14 cellular contexts compared by ENCODE assay signal in genomic region chr7:106418526-106418925, GRCh38.
DNase-seq lines count a peak whose midpoint lies in the region; ATAC-seq and TF ChIP-seq lines count a peak whose summit lies in the region.
"Had no signal": no experiment of that assay in that cellular context is flagged by ENCODE, and none has a peak within 500 bp of the region (broad histone marks: within the 10 kb centered on the region; RNA-seq: fewer than 3 reads in every experiment).

No MANE protein-coding gene starts in this region.

- no peak overlapping the region for H2AK5ac ChIP-seq in IMR-90 (ENCODE audit: low read depth, low read length)

- intact Hi-C loops in IMR-90 (cut with micrococcal nuclease) = no loop called here
- intact Hi-C loops in mammary epithelial cell (cut with micrococcal nuclease) = no loop called here
- intact Hi-C loops in naive thymus-derived CD4-positive, alpha-beta T cell (cut with micrococcal nuclease) = no loop called here

- H4K20me1 ChIP-seq in IMR-90 (ENCODE audit: insufficient read depth, low read length) (no peaks in the 10 kb centered on the region), mammary epithelial cell (ENCODE audit: insufficient read depth, low read length) (no peaks in the 10 kb centered on the region)

- H2BK5ac ChIP-seq in IMR-90 (ENCODE audit: low read depth, low read length, poor library complexity, severe bottlenecking) = no peak overlapping the region

- H3K56ac ChIP-seq in IMR-90 (ENCODE audit: extremely low read depth, insufficient read depth, low read length) = no peak overlapping the region

- H3K27ac Mint-ChIP-seq in activated naive CD4-positive, alpha-beta T cell treated with anti-CD3 and anti-CD28 coated beads, Interleukin-2, amount 10 ng/mL, durations not matched to agents 7 days and 5 days = no peak overlapping the region
- H3K27ac Mint-ChIP-seq in naive thymus-derived CD4-positive, alpha-beta T cell = no peak overlapping the region
- H3K27ac Mint-ChIP-seq: activated CD4-positive, alpha-beta memory T cell treated with anti-CD3 and anti-CD28 coated beads, Interleukin-2, amount 10 ng/mL, durations not matched to agents 7 days and 5 days; activated naive CD8-positive, alpha-beta T cell treated with anti-CD3 and anti-CD28 coated beads, Interleukin-2, amount 10 ng/mL, durations not matched to agents 7 days and 5 days; T-helper 2 cell treated with Interferon-gamma antibody and Interleukin-4, amounts not matched to agents 5 μg/mL and 100 μg/mL, for 36 hours had no signal

- no peak overlapping the region for H2BK120ac ChIP-seq in IMR-90 (ENCODE audit: low read depth, low read length)

- H4K91ac ChIP-seq in IMR-90 (ENCODE audit: insufficient read depth, low read depth, low read length) = no peak overlapping the region

- no peak overlapping the region for H4K5ac ChIP-seq in IMR-90 (ENCODE audit: low read depth, low read length)

- no peak overlapping the region for H3K18ac ChIP-seq in IMR-90 (ENCODE audit: low read depth, low read length)

- no peaks in the 10 kb centered on the region for H3K36me3 Mint-ChIP-seq in activated naive CD4-positive, alpha-beta T cell treated with anti-CD3 and anti-CD28 coated beads, Interleukin-2, amount 10 ng/mL, durations not matched to agents 7 days and 5 days
- peaks cover 0 to 12% (median 6%) of the 10 kb centered on the region in 5 donors for H3K36me3 Mint-ChIP-seq in naive thymus-derived CD4-positive, alpha-beta T cell

- TF ChIP-seq CTCF in AG04450 (IDR thresholded peaks at IDR 0.05; ENCODE audit: low read depth, low read length) (no peak), IMR-90 (conservative IDR thresholded peaks at IDR 0.05; ENCODE audit: low read depth, low read length) (no peak), mammary epithelial cell (conservative IDR thresholded peaks at IDR 0.05 in 1 of 2, IDR thresholded peaks at IDR 0.05 in 1 of 2; ENCODE audit: extremely low read depth in 1 of 2, insufficient read depth in 1 of 2, low read depth in 1 of 2, low read length in 2 of 2) (no peak)

- H2AK9ac ChIP-seq in IMR-90 (replicated peaks; ENCODE audit: low read depth, low read length, poor library complexity) = no peak overlapping the region

- in situ Hi-C loops in IMR-90 (cut with MboI; ENCODE audit: low sequenced_read_pairs) (no loop called here), mammary epithelial cell (cut with MboI; ENCODE audit: low sequenced_read_pairs in 2 of 2) (no loop called here)

- no peaks in the 10 kb centered on the region for H3K79me1 ChIP-seq in IMR-90 (ENCODE audit: low read depth in 1 of 2, low read length in 2 of 2)

- H2BK20ac ChIP-seq in IMR-90 (ENCODE audit: low read depth, low read length) = no peak overlapping the region

- CTCF ChIA-PET in AG04450 (lab: Charles Lee) = no interaction called here
- CTCF ChIA-PET in IMR-90 (lab: Yijun Ruan, JAX) = no interaction called here
- CTCF ChIA-PET in mammary epithelial cell (lab: Charles Lee; ENCODE audit: low non-redundant PET) = no interaction called here
- CTCF ChIA-PET in activated naive CD4-positive, alpha-beta T cell treated with anti-CD3 and anti-CD28 coated beads, Interleukin-2, amount 10 ng/mL, durations not matched to agents 7 days and 5 days (lab: Charles Lee) = no interaction called here
- CTCF ChIA-PET in naive thymus-derived CD4-positive, alpha-beta T cell (lab: Charles Lee) = no interaction called here

- H3K9me3 Mint-ChIP-seq in activated naive CD4-positive, alpha-beta T cell treated with anti-CD3 and anti-CD28 coated beads, Interleukin-2, amount 10 ng/mL, durations not matched to agents 7 days and 5 days = peaks cover 10% of the 10 kb centered on the region
- peaks cover 0 to 30% (median 14%) of the 10 kb centered on the region in 11 donors for H3K9me3 Mint-ChIP-seq in naive thymus-derived CD4-positive, alpha-beta T cell

- H2AFZ ChIP-seq in IMR-90 (replicated peaks; ENCODE audit: low read length, poor library complexity) (no peak overlapping the region), mammary epithelial cell (ENCODE audit: low read depth, low read length) (peak overlapping the region; percentile 18)

- peaks cover 6% of the 10 kb centered on the region; the same call in 1 of the 2 replicates for H3K9me1 ChIP-seq in IMR-90 (ENCODE audit: insufficient read depth, low read length)

- TF ChIP-seq POLR2A in IMR-90 (IDR thresholded peaks at IDR 0.05; ENCODE audit: low read depth, low read length) = no peak

- H2BK15ac ChIP-seq in IMR-90 (ENCODE audit: low read depth, low read length) = no peak overlapping the region

- no peaks in the 10 kb centered on the region for H3K79me2 ChIP-seq in mammary epithelial cell (ENCODE audit: insufficient read depth, low read length)

- H3K9me3 ChIP-seq in AG04450 (ENCODE audit: control insufficient read depth, insufficient read depth, low read length) (no peaks in the 10 kb centered on the region), IMR-90 (ENCODE audit: control insufficient read depth, insufficient read depth, low read length) (no peaks in the 10 kb centered on the region; the same call in none of the 2 replicates), mammary epithelial cell (replicated peaks; ENCODE audit: insufficient read depth, low read length) (no peaks in the 10 kb centered on the region), muscle layer of duodenum (ENCODE audit: control insufficient read depth in 1 of 2, low read length in 2 of 2) (no peaks in the 10 kb centered on the region)
- H3K9me3 ChIP-seq in naive thymus-derived CD4-positive, alpha-beta T cell (ENCODE audit: control insufficient read depth in 2 of 3, low read length in 3 of 3) = no peaks in the 10 kb centered on the region

- peaks cover 13% of the 10 kb centered on the region for H3K4me1 ChIP-seq in IMR-90 (ENCODE audit: control insufficient read depth, insufficient read depth, low read length)
- peaks cover 54% of the 10 kb centered on the region for H3K4me1 ChIP-seq in mammary epithelial cell (ENCODE audit: insufficient read depth, low read length)
- H3K4me1 ChIP-seq in muscle layer of duodenum (ENCODE audit: control insufficient read depth in 1 of 2, insufficient read depth in 2 of 2, low read length in 2 of 2) = peaks cover 0 to 17% of the 10 kb centered on the region in 2 donors
- no peaks in the 10 kb centered on the region for H3K4me1 ChIP-seq in naive thymus-derived CD4-positive, alpha-beta T cell (ENCODE audit: control insufficient read depth in 2 of 2, insufficient read depth in 2 of 2, low read length in 2 of 2)

- H3K36me3 ChIP-seq in IMR-90 (ENCODE audit: control insufficient read depth, insufficient read depth, low read length) = no peaks in the 10 kb centered on the region
- H3K36me3 ChIP-seq in mammary epithelial cell (ENCODE audit: insufficient read depth, low read length) = no peaks in the 10 kb centered on the region
- no peaks in the 10 kb centered on the region for H3K36me3 ChIP-seq in muscle layer of duodenum (ENCODE audit: control insufficient read depth in 1 of 2, insufficient read depth in 2 of 2, low read length in 2 of 2)
- H3K36me3 ChIP-seq in naive thymus-derived CD4-positive, alpha-beta T cell (ENCODE audit: control insufficient read depth in 2 of 3, insufficient read depth in 3 of 3, low read length in 3 of 3) = no peaks in the 10 kb centered on the region
- H3K36me3 ChIP-seq: left ventricle myocardium inferior had no signal

- H3K4me1 Mint-ChIP-seq in activated naive CD4-positive, alpha-beta T cell treated with anti-CD3 and anti-CD28 coated beads, Interleukin-2, amount 10 ng/mL, durations not matched to agents 7 days and 5 days = no peaks in the 10 kb centered on the region
- peaks cover 0 to 24% (median 0%) of the 10 kb centered on the region in 7 donors for H3K4me1 Mint-ChIP-seq in naive thymus-derived CD4-positive, alpha-beta T cell

- POLR2A ChIA-PET in AG04450 (lab: Yijun Ruan, JAX) = no interaction called here
- POLR2A ChIA-PET in IMR-90 (lab: Charles Lee; ENCODE audit: unreplicated experiment) = no interaction called here
- POLR2A ChIA-PET in naive thymus-derived CD4-positive, alpha-beta T cell (lab: Charles Lee) = no interaction called here

- no peak overlapping the region for H3K23ac ChIP-seq in IMR-90 (ENCODE audit: low read depth, low read length)

- H3K27me3 ChIP-seq in AG04450 (ENCODE audit: control insufficient read depth, insufficient read depth, low read length) = no peaks in the 10 kb centered on the region
- no peaks in the 10 kb centered on the region for H3K27me3 ChIP-seq in IMR-90 (ENCODE audit: control insufficient read depth, insufficient read depth, low read length)
- no peaks in the 10 kb centered on the region for H3K27me3 ChIP-seq in mammary epithelial cell (ENCODE audit: insufficient read depth, low read length)
- no peaks in the 10 kb centered on the region for H3K27me3 ChIP-seq in muscle layer of duodenum (ENCODE audit: low read depth, low read length)
- H3K27me3 ChIP-seq in naive thymus-derived CD4-positive, alpha-beta T cell (ENCODE audit: control insufficient read depth in 2 of 2, insufficient read depth in 2 of 2, low read length in 2 of 2) = no peaks in the 10 kb centered on the region

- H3K4ac ChIP-seq in IMR-90 (ENCODE audit: low read depth, low read length) = no peak overlapping the region

- H3K27me3 Mint-ChIP-seq in activated naive CD4-positive, alpha-beta T cell treated with anti-CD3 and anti-CD28 coated beads, Interleukin-2, amount 10 ng/mL, durations not matched to agents 7 days and 5 days = no peaks in the 10 kb centered on the region
- H3K27me3 Mint-ChIP-seq in naive thymus-derived CD4-positive, alpha-beta T cell = peaks cover 0 to 47% (median 22%) of the 10 kb centered on the region in 5 donors

- no peak for TF ChIP-seq RAD21 in IMR-90 (IDR thresholded peaks at IDR 0.05; ENCODE audit: low read length)

- ATAC-seq in IMR-90 (ENCODE audit: low read depth) (no peak), GM21737 (IDR thresholded peaks at IDR 0.05; ENCODE audit: unreplicated experiment) (no peak)
- ATAC-seq in naive thymus-derived CD4-positive, alpha-beta T cell = no peak

- BruUV-seq in IMR-90 (replicated peaks; lab: Mats Ljungman, UMichigan) = no TSS peak
- BruUV-seq in mammary epithelial cell (replicated peaks; lab: Mats Ljungman, UMichigan) = TSS peak; percentile 9

- no peak overlapping the region for H4K8ac ChIP-seq in IMR-90 (ENCODE audit: low read depth in 2 of 2, low read length in 2 of 2)

- DNase-seq in AG04450 (ENCODE audit: low read depth, low spot score) = peak; percentile 7
- DNase-seq in IMR-90 = peak; percentile 41
- peak; percentile 72 for DNase-seq in mammary epithelial cell
- no peak for DNase-seq in activated naive CD4-positive, alpha-beta T cell treated with anti-CD3 and anti-CD28 coated beads, Interleukin-2, amount 10 ng/mL, durations not matched to agents 7 days and 5 days
- DNase-seq in naive thymus-derived CD4-positive, alpha-beta T cell = no peak
- DNase-seq in OCI-M1 (lab: John Stamatoyannopoulos, UW) = no peak
- DNase-seq: activated CD4-positive, alpha-beta memory T cell treated with anti-CD3 and anti-CD28 coated beads, Interleukin-2, amount 10 ng/mL, durations not matched to agents 7 days and 5 days; activated naive CD8-positive, alpha-beta T cell treated with anti-CD3 and anti-CD28 coated beads, Interleukin-2, amount 10 ng/mL, durations not matched to agents 7 days and 5 days; C1 segment of cervical spinal cord; head of caudate nucleus; left ventricle myocardium inferior had no signal

- no peak overlapping the region for H3K4me3 ChIP-seq in AG04450 (ENCODE audit: low read depth, low read length)
- H3K4me3 ChIP-seq in IMR-90 (ENCODE audit: insufficient read depth, low read depth, low read length) = no peak overlapping the region
- H3K4me3 ChIP-seq in mammary epithelial cell (replicated peaks in 1 of 3; ENCODE audit: insufficient read depth in 1 of 3, low read depth in 2 of 3, low read length in 3 of 3) = no peak overlapping the region
- no peak overlapping the region for H3K4me3 ChIP-seq in muscle layer of duodenum (ENCODE audit: low read depth in 1 of 2, low read length in 2 of 2)
- no peak overlapping the region for H3K4me3 ChIP-seq in naive thymus-derived CD4-positive, alpha-beta T cell (ENCODE audit: low read length)
- H3K4me3 ChIP-seq: left ventricle myocardium inferior had no signal

- no peak overlapping the region for H3K4me2 ChIP-seq in IMR-90 (ENCODE audit: low read depth, low read length)
- peak overlapping the region; percentile 33 for H3K4me2 ChIP-seq in mammary epithelial cell (ENCODE audit: insufficient read depth, low read depth, low read length)

- no CpG with 5 or more reads among the region's 2 CpGs for WGBS in IMR-90 (ENCODE audit: extremely low coverage in 2 of 2, insufficient read length in 1 of 2), 2 experiments
- 36% methylated on average over 2 of the region's 2 CpGs for WGBS in mammary epithelial cell (ENCODE audit: low coverage, missing lambda C conversion rate)

- dilution Hi-C loops in IMR-90 (cut with HindIII; ENCODE audit: low sequenced_read_pairs, unreplicated experiment) (no loop called here), mammary epithelial cell (cut with HindIII; ENCODE audit: low sequenced_read_pairs) (no loop called here)

- no peak overlapping the region for H3K27ac ChIP-seq in AG04450 (ENCODE audit: low read depth, low read length)
- no peak overlapping the region for H3K27ac ChIP-seq in IMR-90 (ENCODE audit: insufficient read depth, low read length)
- peak overlapping the region; percentile 56 for H3K27ac ChIP-seq in mammary epithelial cell (ENCODE audit: insufficient read depth, low read depth, low read length)
- peak overlapping the region; percentile 33 for H3K27ac ChIP-seq in muscle layer of duodenum (ENCODE audit: low read length)
- H3K27ac ChIP-seq in naive thymus-derived CD4-positive, alpha-beta T cell (ENCODE audit: low read depth, low read length) = no peak overlapping the region
- H3K27ac ChIP-seq: left ventricle myocardium inferior had no signal

- H3K9ac ChIP-seq in IMR-90 (ENCODE audit: low read depth, low read length) = no peak overlapping the region
- no peak overlapping the region for H3K9ac ChIP-seq in mammary epithelial cell (ENCODE audit: insufficient read depth, low read length)

- no peak overlapping the region for H3K4me3 Mint-ChIP-seq in activated naive CD4-positive, alpha-beta T cell treated with anti-CD3 and anti-CD28 coated beads, Interleukin-2, amount 10 ng/mL, durations not matched to agents 7 days and 5 days
- H3K4me3 Mint-ChIP-seq in naive thymus-derived CD4-positive, alpha-beta T cell = no peak overlapping the region
- H3K4me3 Mint-ChIP-seq: activated CD4-positive, alpha-beta memory T cell treated with anti-CD3 and anti-CD28 coated beads, Interleukin-2, amount 10 ng/mL, durations not matched to agents 7 days and 5 days; activated naive CD8-positive, alpha-beta T cell treated with anti-CD3 and anti-CD28 coated beads, Interleukin-2, amount 10 ng/mL, durations not matched to agents 7 days and 5 days; T-helper 2 cell treated with Interferon-gamma antibody and Interleukin-4, amounts not matched to agents 5 μg/mL and 100 μg/mL, for 36 hours had no signal

- H3K14ac ChIP-seq in IMR-90 (replicated peaks; ENCODE audit: low read depth, low read length) = no peak overlapping the region

Comparison
In these comparisons a context has a peak if more than half of its experiments do, and no peak if none do; other contexts are left out.
1. DNase-seq: peak in AG04450 (single experiment), IMR-90 (single experiment) and mammary epithelial cell (single experiment); none in activated naive CD4-positive, alpha-beta T cell treated with anti-CD3 and anti-CD28 coated beads, Interleukin-2, amount 10 ng/mL, durations not matched to agents 7 days and 5 days (single experiment), naive thymus-derived CD4-positive, alpha-beta T cell (0 of 9) and OCI-M1 (single experiment).
2. H3K27ac ChIP-seq: peak in mammary epithelial cell (single experiment) and muscle layer of duodenum (single experiment); none in AG04450 (single experiment), IMR-90 (single experiment) and naive thymus-derived CD4-positive, alpha-beta T cell (single experiment).